ENCODE assay signal across 1 cellular context in the genomic region with DNA sequence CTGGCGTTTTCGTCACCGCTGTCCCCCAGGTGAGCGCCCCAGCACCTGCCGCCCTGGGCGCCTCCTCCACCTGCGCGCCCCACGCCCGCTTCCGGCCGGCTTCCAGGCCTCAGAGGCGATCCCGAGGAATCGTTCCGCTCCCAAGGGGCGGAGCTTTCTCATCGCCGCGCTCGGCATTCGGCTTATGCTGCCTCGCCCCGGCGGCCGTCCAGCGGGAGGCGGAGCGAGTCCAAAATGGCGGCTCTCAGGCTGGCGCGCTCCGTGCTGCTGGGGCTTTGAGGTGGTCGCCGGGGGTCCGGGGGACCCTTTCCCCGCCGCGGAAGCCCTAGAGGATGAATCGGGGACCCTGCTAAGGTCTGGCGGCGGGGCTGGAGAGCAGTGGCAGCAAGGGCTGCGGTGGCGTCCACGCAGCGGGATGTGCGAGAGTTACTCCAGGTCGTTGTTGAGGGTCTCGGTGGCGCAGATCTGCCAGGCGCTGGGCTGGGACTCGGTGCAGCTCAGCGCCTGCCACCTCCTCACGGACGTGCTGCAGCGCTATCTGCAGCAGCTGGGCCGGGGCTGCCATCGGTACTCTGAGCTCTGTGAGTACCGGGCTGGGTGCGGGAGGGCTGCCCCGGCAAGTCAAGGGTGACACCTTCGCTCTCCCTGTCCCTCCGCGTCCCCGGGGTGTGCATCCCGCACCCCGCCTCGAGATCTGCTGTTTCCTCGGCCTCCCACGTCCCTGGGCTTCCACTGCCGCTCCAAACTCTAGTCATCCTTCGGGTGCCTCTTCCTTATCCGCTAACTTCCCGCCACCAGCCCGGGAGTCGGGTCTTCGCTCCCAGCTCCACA.
TF ChIP-seq lines count a peak whose summit lies in the region.

A gene with protein sequence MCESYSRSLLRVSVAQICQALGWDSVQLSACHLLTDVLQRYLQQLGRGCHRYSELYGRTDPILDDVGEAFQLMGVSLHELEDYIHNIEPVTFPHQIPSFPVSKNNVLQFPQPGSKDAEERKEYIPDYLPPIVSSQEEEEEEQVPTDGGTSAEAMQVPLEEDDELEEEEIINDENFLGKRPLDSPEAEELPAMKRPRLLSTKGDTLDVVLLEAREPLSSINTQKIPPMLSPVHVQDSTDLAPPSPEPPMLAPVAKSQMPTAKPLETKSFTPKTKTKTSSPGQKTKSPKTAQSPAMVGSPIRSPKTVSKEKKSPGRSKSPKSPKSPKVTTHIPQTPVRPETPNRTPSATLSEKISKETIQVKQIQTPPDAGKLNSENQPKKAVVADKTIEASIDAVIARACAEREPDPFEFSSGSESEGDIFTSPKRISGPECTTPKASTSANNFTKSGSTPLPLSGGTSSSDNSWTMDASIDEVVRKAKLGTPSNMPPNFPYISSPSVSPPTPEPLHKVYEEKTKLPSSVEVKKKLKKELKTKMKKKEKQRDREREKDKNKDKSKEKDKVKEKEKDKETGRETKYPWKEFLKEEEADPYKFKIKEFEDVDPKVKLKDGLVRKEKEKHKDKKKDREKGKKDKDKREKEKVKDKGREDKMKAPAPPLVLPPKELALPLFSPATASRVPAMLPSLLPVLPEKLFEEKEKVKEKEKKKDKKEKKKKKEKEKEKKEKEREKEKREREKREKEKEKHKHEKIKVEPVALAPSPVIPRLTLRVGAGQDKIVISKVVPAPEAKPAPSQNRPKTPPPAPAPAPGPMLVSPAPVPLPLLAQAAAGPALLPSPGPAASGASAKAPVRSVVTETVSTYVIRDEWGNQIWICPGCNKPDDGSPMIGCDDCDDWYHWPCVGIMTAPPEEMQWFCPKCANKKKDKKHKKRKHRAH (plus strand): TSS at position 211 of the 831 bp plus-strand sequence. CDS start 205 bp downstream, at position 416.

TF ChIP-seq in K562, 482 proteins besides CTCF, POLR2A, EP300 and RAD21 (continued from another document and continues in another):
- TF ChIP-seq, protein P1, sequence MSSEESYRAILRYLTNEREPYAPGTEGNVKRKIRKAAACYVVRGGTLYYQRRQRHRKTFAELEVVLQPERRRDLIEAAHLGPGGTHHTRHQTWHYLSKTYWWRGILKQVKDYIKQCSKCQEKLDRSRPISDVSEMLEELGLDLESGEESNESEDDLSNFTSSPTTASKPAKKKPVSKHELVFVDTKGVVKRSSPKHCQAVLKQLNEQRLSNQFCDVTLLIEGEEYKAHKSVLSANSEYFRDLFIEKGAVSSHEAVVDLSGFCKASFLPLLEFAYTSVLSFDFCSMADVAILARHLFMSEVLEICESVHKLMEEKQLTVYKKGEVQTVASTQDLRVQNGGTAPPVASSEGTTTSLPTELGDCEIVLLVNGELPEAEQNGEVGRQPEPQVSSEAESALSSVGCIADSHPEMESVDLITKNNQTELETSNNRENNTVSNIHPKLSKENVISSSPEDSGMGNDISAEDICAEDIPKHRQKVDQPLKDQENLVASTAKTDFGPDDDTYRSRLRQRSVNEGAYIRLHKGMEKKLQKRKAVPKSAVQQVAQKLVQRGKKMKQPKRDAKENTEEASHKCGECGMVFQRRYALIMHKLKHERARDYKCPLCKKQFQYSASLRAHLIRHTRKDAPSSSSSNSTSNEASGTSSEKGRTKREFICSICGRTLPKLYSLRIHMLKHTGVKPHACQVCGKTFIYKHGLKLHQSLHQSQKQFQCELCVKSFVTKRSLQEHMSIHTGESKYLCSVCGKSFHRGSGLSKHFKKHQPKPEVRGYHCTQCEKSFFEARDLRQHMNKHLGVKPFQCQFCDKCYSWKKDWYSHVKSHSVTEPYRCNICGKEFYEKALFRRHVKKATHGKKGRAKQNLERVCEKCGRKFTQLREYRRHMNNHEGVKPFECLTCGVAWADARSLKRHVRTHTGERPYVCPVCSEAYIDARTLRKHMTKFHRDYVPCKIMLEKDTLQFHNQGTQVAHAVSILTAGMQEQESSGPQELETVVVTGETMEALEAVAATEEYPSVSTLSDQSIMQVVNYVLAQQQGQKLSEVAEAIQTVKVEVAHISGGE (CRISPR knock-in tag; IDR thresholded peaks at IDR 0.05) = 0 out of 6 replicates have a peak, but pooled peaks of 1 of the 3 experiments have one; percentile 25
- TF ChIP-seq CBFA2T2 (conservative IDR thresholded peaks at IDR 0.05) = no peak; the same call in 1 of the 2 replicates
- TF ChIP-seq, protein P2, sequence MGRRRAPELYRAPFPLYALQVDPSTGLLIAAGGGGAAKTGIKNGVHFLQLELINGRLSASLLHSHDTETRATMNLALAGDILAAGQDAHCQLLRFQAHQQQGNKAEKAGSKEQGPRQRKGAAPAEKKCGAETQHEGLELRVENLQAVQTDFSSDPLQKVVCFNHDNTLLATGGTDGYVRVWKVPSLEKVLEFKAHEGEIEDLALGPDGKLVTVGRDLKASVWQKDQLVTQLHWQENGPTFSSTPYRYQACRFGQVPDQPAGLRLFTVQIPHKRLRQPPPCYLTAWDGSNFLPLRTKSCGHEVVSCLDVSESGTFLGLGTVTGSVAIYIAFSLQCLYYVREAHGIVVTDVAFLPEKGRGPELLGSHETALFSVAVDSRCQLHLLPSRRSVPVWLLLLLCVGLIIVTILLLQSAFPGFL (CRISPR knock-in tag; IDR thresholded peaks at IDR 0.05) = no peak
- TF ChIP-seq PPARD (CRISPR knock-in tag; IDR thresholded peaks at IDR 0.05) = no peak
- TF ChIP-seq TBL1XR1 (IDR thresholded peaks at IDR 0.05; ENCODE audit: low read length in 2 of 2) = no peak
- TF ChIP-seq KDM1A (IDR thresholded peaks at IDR 0.05) = no peak; a peak in 2 of 4 replicates
- TF ChIP-seq ZNF77 (CRISPR knock-in tag; IDR thresholded peaks at IDR 0.05) = no peak
- 0 out of 2 replicates have a peak, but pooled peaks have one; percentile 20 for TF ChIP-seq CHD2 (IDR thresholded peaks at IDR 0.05; ENCODE audit: low read depth, low read length)
- TF ChIP-seq EHMT2 (IDR thresholded peaks at IDR 0.05) = no peak
- TF ChIP-seq NCOR1 (IDR thresholded peaks at IDR 0.05) = no peak
- no peak for TF ChIP-seq TFAM (CRISPR knock-in tag; conservative IDR thresholded peaks at IDR 0.05)
- no peak for TF ChIP-seq COPS2 (conservative IDR thresholded peaks at IDR 0.05)
- TF ChIP-seq, protein P3, sequence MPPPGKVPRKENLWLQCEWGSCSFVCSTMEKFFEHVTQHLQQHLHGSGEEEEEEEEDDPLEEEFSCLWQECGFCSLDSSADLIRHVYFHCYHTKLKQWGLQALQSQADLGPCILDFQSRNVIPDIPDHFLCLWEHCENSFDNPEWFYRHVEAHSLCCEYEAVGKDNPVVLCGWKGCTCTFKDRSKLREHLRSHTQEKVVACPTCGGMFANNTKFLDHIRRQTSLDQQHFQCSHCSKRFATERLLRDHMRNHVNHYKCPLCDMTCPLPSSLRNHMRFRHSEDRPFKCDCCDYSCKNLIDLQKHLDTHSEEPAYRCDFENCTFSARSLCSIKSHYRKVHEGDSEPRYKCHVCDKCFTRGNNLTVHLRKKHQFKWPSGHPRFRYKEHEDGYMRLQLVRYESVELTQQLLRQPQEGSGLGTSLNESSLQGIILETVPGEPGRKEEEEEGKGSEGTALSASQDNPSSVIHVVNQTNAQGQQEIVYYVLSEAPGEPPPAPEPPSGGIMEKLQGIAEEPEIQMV (tag; conservative IDR thresholded peaks at IDR 0.05; ENCODE audit: low read depth) = no peak
- TF ChIP-seq WHSC1 (IDR thresholded peaks at IDR 0.05; ENCODE audit: low read length) = no peak
- TF ChIP-seq, protein P4, sequence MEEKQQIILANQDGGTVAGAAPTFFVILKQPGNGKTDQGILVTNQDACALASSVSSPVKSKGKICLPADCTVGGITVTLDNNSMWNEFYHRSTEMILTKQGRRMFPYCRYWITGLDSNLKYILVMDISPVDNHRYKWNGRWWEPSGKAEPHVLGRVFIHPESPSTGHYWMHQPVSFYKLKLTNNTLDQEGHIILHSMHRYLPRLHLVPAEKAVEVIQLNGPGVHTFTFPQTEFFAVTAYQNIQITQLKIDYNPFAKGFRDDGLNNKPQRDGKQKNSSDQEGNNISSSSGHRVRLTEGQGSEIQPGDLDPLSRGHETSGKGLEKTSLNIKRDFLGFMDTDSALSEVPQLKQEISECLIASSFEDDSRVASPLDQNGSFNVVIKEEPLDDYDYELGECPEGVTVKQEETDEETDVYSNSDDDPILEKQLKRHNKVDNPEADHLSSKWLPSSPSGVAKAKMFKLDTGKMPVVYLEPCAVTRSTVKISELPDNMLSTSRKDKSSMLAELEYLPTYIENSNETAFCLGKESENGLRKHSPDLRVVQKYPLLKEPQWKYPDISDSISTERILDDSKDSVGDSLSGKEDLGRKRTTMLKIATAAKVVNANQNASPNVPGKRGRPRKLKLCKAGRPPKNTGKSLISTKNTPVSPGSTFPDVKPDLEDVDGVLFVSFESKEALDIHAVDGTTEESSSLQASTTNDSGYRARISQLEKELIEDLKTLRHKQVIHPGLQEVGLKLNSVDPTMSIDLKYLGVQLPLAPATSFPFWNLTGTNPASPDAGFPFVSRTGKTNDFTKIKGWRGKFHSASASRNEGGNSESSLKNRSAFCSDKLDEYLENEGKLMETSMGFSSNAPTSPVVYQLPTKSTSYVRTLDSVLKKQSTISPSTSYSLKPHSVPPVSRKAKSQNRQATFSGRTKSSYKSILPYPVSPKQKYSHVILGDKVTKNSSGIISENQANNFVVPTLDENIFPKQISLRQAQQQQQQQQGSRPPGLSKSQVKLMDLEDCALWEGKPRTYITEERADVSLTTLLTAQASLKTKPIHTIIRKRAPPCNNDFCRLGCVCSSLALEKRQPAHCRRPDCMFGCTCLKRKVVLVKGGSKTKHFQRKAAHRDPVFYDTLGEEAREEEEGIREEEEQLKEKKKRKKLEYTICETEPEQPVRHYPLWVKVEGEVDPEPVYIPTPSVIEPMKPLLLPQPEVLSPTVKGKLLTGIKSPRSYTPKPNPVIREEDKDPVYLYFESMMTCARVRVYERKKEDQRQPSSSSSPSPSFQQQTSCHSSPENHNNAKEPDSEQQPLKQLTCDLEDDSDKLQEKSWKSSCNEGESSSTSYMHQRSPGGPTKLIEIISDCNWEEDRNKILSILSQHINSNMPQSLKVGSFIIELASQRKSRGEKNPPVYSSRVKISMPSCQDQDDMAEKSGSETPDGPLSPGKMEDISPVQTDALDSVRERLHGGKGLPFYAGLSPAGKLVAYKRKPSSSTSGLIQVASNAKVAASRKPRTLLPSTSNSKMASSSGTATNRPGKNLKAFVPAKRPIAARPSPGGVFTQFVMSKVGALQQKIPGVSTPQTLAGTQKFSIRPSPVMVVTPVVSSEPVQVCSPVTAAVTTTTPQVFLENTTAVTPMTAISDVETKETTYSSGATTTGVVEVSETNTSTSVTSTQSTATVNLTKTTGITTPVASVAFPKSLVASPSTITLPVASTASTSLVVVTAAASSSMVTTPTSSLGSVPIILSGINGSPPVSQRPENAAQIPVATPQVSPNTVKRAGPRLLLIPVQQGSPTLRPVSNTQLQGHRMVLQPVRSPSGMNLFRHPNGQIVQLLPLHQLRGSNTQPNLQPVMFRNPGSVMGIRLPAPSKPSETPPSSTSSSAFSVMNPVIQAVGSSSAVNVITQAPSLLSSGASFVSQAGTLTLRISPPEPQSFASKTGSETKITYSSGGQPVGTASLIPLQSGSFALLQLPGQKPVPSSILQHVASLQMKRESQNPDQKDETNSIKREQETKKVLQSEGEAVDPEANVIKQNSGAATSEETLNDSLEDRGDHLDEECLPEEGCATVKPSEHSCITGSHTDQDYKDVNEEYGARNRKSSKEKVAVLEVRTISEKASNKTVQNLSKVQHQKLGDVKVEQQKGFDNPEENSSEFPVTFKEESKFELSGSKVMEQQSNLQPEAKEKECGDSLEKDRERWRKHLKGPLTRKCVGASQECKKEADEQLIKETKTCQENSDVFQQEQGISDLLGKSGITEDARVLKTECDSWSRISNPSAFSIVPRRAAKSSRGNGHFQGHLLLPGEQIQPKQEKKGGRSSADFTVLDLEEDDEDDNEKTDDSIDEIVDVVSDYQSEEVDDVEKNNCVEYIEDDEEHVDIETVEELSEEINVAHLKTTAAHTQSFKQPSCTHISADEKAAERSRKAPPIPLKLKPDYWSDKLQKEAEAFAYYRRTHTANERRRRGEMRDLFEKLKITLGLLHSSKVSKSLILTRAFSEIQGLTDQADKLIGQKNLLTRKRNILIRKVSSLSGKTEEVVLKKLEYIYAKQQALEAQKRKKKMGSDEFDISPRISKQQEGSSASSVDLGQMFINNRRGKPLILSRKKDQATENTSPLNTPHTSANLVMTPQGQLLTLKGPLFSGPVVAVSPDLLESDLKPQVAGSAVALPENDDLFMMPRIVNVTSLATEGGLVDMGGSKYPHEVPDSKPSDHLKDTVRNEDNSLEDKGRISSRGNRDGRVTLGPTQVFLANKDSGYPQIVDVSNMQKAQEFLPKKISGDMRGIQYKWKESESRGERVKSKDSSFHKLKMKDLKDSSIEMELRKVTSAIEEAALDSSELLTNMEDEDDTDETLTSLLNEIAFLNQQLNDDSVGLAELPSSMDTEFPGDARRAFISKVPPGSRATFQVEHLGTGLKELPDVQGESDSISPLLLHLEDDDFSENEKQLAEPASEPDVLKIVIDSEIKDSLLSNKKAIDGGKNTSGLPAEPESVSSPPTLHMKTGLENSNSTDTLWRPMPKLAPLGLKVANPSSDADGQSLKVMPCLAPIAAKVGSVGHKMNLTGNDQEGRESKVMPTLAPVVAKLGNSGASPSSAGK (IDR thresholded peaks at IDR 0.05) = no peak
- no peak for TF ChIP-seq ZKSCAN8 (CRISPR knock-in tag; IDR thresholded peaks at IDR 0.05)
- TF ChIP-seq, protein P5, sequence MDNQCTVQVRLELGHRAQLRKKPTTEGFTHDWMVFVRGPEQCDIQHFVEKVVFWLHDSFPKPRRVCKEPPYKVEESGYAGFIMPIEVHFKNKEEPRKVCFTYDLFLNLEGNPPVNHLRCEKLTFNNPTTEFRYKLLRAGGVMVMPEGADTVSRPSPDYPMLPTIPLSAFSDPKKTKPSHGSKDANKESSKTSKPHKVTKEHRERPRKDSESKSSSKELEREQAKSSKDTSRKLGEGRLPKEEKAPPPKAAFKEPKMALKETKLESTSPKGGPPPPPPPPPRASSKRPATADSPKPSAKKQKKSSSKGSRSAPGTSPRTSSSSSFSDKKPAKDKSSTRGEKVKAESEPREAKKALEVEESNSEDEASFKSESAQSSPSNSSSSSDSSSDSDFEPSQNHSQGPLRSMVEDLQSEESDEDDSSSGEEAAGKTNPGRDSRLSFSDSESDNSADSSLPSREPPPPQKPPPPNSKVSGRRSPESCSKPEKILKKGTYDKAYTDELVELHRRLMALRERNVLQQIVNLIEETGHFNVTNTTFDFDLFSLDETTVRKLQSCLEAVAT (IDR thresholded peaks at IDR 0.05) = peak in 1 of 2 experiments; percentile 100; a peak in 2 of 4 replicates
- TF ChIP-seq MCM7 (IDR thresholded peaks at IDR 0.05) = no peak
- peak; percentile 34; the same call in 1 of the 2 replicates for TF ChIP-seq CREB1 (IDR thresholded peaks at IDR 0.05)
- TF ChIP-seq CREB1 (CRISPR knock-in tag; IDR thresholded peaks at IDR 0.05) = 0 out of 2 replicates have a peak, but pooled peaks have one; percentile 1
- TF ChIP-seq, protein P6, sequence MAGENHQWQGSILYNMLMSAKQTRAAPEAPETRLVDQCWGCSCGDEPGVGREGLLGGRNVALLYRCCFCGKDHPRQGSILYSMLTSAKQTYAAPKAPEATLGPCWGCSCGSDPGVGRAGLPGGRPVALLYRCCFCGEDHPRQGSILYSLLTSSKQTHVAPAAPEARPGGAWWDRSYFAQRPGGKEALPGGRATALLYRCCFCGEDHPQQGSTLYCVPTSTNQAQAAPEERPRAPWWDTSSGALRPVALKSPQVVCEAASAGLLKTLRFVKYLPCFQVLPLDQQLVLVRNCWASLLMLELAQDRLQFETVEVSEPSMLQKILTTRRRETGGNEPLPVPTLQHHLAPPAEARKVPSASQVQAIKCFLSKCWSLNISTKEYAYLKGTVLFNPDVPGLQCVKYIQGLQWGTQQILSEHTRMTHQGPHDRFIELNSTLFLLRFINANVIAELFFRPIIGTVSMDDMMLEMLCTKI (IDR thresholded peaks at IDR 0.05; ENCODE audit: partially characterized antibody) = no peak
- TF ChIP-seq ZNF41 (CRISPR knock-in tag; conservative IDR thresholded peaks at IDR 0.05) = no peak
- peak; percentile 87 for TF ChIP-seq GABPA (tag; conservative IDR thresholded peaks at IDR 0.05; ENCODE audit: low read depth)
- TF ChIP-seq JUNB (CRISPR knock-in tag; conservative IDR thresholded peaks at IDR 0.05) = no peak
- no peak for TF ChIP-seq CEBPG (CRISPR knock-in tag; IDR thresholded peaks at IDR 0.05)
- no peak for TF ChIP-seq CEBPG (tag; conservative IDR thresholded peaks at IDR 0.05 in 1 of 2, IDR thresholded peaks at IDR 0.05 in 1 of 2)
- TF ChIP-seq ARID2 (IDR thresholded peaks at IDR 0.05) = no peak
